Comparison of ENCODE assay signal across 15 cellular contexts in the genomic region with DNA sequence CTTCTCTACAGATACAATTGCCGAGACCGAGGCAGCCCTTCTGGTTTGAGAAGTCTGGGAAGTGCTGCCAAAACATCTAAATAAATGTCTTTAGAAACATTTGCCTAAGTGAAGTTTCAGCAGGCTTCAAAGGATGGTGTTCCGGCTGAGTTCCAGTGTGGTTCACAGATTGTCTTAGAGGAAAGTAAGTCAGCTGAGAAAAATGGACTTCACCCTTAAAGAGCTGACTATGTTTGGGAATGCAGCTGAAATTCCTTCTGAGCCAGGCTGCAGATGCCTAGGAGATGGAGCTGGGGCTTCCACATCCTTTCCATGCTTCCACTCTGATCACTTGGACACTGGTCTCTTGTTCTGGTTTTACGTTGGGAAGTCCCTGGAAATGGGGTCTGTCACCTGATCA.
"Had no signal": no experiment of that assay in that cellular context is flagged by ENCODE, and none has a peak within 500 bp of the region (broad histone marks: within the 10 kb centered on the region; RNA-seq: fewer than 3 reads in every experiment).

No MANE protein-coding gene starts in this region.

- H3K27ac ChIP-seq: lower lobe of right lung, ovary, SJSA1, skin epidermis, thyroid gland had no signal

- DNase-seq: activated naive CD4-positive, alpha-beta T cell treated with anti-CD3 and anti-CD28 coated beads, Interleukin-2, amount 50 U/mL, for 16 hours; activated T-cell treated with anti-CD3 and anti-CD28 coated beads, Interleukin-2, amount 50 U/mL, for 1 hour; adrenal gland; endodermal cell; kidney; lower lobe of right lung; ovary; retina; SW 1271; thyroid gland had no signal

- H3K4me1 ChIP-seq: lower lobe of right lung, SJSA1, thyroid gland had no signal

- ATAC-seq: activated CD4-positive, CD25-positive, alpha-beta regulatory T cell treated with anti-CD3 and anti-CD28 coated beads, Interleukin-2, amount 50 U/mL, for 24 hours; esophagus mucosa; lower lobe of right lung; natural killer cell treated with Interleukin-12 subunit alpha and Interleukin-12 subunit beta and Interleukin-15 and Interleukin-18, amount 100 ng/mL, for 72 hours had no signal

- H3K9me3 Mint-ChIP-seq: endodermal cell; natural killer cell treated with Interleukin-12 subunit alpha and Interleukin-12 subunit beta and Interleukin-15 and Interleukin-18, amount 100 ng/mL, for 72 hours had no signal

- H3K4me3 ChIP-seq: adrenal gland, lower lobe of right lung, ovary, SJSA1, skin epidermis, thyroid gland had no signal

- H3K9me3 ChIP-seq: adrenal gland, lower lobe of right lung, ovary, SJSA1, thyroid gland had no signal

- H3K27ac Mint-ChIP-seq: endodermal cell; natural killer cell treated with Interleukin-12 subunit alpha and Interleukin-12 subunit beta and Interleukin-15 and Interleukin-18, amount 100 ng/mL, for 72 hours had no signal

- H3K27me3 ChIP-seq: adrenal gland, ovary, thyroid gland had no signal

- H3K36me3 Mint-ChIP-seq: natural killer cell treated with Interleukin-12 subunit alpha and Interleukin-12 subunit beta and Interleukin-15 and Interleukin-18, amount 100 ng/mL, for 72 hours had no signal

- H3K4me3 Mint-ChIP-seq: endodermal cell; natural killer cell treated with Interleukin-12 subunit alpha and Interleukin-12 subunit beta and Interleukin-15 and Interleukin-18, amount 100 ng/mL, for 72 hours had no signal

- H3K36me3 ChIP-seq: adrenal gland, lower lobe of right lung, ovary, SJSA1, thyroid gland had no signal
